Comparison of ENCODE assay signal across 18 cellular contexts in the genomic region with DNA sequence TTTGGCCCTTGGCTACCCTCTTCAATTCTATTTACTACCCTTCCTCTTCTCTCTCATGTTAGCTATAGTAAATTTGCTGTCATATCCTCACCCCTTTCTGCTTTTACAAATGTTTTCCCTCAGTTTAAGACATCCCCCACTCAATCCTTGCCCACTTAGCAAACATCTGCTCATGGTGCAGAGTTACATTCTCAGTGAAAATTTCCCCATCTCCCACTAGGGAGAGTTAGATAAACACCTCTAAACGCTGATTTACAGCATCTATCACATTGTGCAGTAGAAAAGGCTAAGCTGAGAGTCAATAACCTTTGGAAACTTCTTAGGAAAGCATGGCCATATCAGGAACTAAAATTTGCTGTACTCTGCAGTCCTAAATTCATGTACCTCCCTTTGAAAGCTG.
DNase-seq lines count a peak whose midpoint lies in the region; ATAC-seq, FAIRE-seq and TF ChIP-seq lines count a peak whose summit lies in the region.
"Had no signal": no experiment of that assay in that cellular context is flagged by ENCODE, and none has a peak within 500 bp of the region (broad histone marks: within the 10 kb centered on the region; RNA-seq: fewer than 3 reads in every experiment).

No MANE protein-coding gene starts in this region.

- H3K4me2 ChIP-seq in A549 (peak overlapping the region; percentile 85), smooth muscle cell (no peak overlapping the region)

- in situ Hi-C loops in GM13976 (cut with MboI; ENCODE audit: low sequenced_read_pairs, unreplicated experiment), result no loop called here

- 3% methylated on average over 1 of the region's 1 CpG for WGBS in A549 (ENCODE audit: missing lambda C conversion rate)
- WGBS in smooth muscle cell (ENCODE audit: low lambda C conversion rate), result 62% methylated on average over 1 of the region's 1 CpG
- WGBS in heart left ventricle, 4 donors, result 36 to 44% (median 40%) methylated on average over 1 of the region's 1 CpG

- H3K36me3 ChIP-seq in HUES6 (ENCODE audit: control insufficient read depth, insufficient read depth, low read length) (no peaks in the 10 kb centered on the region), iPS-20b (ENCODE audit: insufficient read depth, low read depth, low read length) (no peaks in the 10 kb centered on the region), smooth muscle cell (ENCODE audit: low read depth) (no peaks in the 10 kb centered on the region), heart left ventricle (no peaks in the 10 kb centered on the region)
- H3K36me3 ChIP-seq: gastroesophageal sphincter, lower lobe of right lung, stomach, vagina had no signal

- peak in 1 of 2 experiments; percentile 56 for DNase-seq in A549 (ENCODE audit: low read depth in 1 of 2, low spot score in 1 of 2)
- peak; percentile 23 to 49 for DNase-seq in SHP77 (lab: John Stamatoyannopoulos, UW)
- DNase-seq in GM13976 (ENCODE audit: low spot score), result no peak
- no peak for DNase-seq in smooth muscle cell (lab: John Stamatoyannopoulos, UW; ENCODE audit: unreplicated experiment)
- DNase-seq in heart left ventricle, result no peak
- DNase-seq in activated CD4-positive, alpha-beta T cell treated with anti-CD3 and anti-CD28 coated beads, Interleukin-2, amount 50 U/mL, for 4 hours, result no peak
- DNase-seq: activated CD8-positive, alpha-beta memory T cell treated with anti-CD3 and anti-CD28 coated beads for 24 hours; amniotic stem cell; lower lobe of right lung; natural killer cell; NCI-H2029; RPMI8226; stomach; T-cell had no signal

- H3K27ac ChIP-seq in A549 (peak overlapping the region; percentile 90 to 94), HUES6 (ENCODE audit: low read depth, low read length) (0 out of 2 replicates have a peak overlapping the region, but pooled peaks have one; percentile 45), iPS-20b (ENCODE audit: low read length) (peak overlapping the region; percentile 57), smooth muscle cell (ENCODE audit: low read depth) (no peak overlapping the region), heart left ventricle (no peak overlapping the region)
- H3K27ac ChIP-seq: gastroesophageal sphincter, lower lobe of right lung, stomach, vagina had no signal

- no peak overlapping the region for H3K9ac ChIP-seq in HUES6 (ENCODE audit: low read length)
- peak overlapping the region; percentile 60; the same call in 1 of the 2 replicates for H3K9ac ChIP-seq in iPS-20b (ENCODE audit: low read depth, low read length)
- no peak overlapping the region for H3K9ac ChIP-seq in smooth muscle cell (ENCODE audit: low read depth)

- POLR2A ChIA-PET in A549 (lab: Yijun Ruan, JAX), result no interaction called here

- no peaks in the 10 kb centered on the region for H3K27me3 ChIP-seq in HUES6 (ENCODE audit: control insufficient read depth, insufficient read depth, low read length)
- H3K27me3 ChIP-seq in iPS-20b (ENCODE audit: insufficient read depth, low read length), result no peaks in the 10 kb centered on the region
- H3K27me3 ChIP-seq in smooth muscle cell (ENCODE audit: low read depth), result no peaks in the 10 kb centered on the region
- no peaks in the 10 kb centered on the region for H3K27me3 ChIP-seq in heart left ventricle
- H3K27me3 ChIP-seq: gastroesophageal sphincter, stomach, vagina had no signal

- H3K79me2 ChIP-seq in smooth muscle cell (ENCODE audit: low read depth), result peaks cover 10% of the 10 kb centered on the region

- peaks cover 11% of the 10 kb centered on the region for H3F3A ChIP-seq in smooth muscle cell (ENCODE audit: low read depth)

- no peaks in the 10 kb centered on the region for H3K9me3 ChIP-seq in A549
- no peaks in the 10 kb centered on the region for H3K9me3 ChIP-seq in HUES6 (ENCODE audit: control insufficient read depth, insufficient read depth, low read depth, low read length)
- H3K9me3 ChIP-seq in iPS-20b (ENCODE audit: insufficient read depth, low read depth, low read length), result no peaks in the 10 kb centered on the region
- H3K9me3 ChIP-seq in smooth muscle cell (replicated peaks; ENCODE audit: low read depth), result no peaks in the 10 kb centered on the region
- no peaks in the 10 kb centered on the region for H3K9me3 ChIP-seq in heart left ventricle
- H3K9me3 ChIP-seq: gastroesophageal sphincter, lower lobe of right lung, stomach, vagina had no signal

- TF ChIP-seq CTCF in A549 (IDR thresholded peaks at IDR 0.05) (no peak), GM13976 (IDR thresholded peaks at IDR 0.05; ENCODE audit: borderline replicate concordance, control extremely low read depth, extremely low read depth, insufficient read depth, missing control alignments) (no peak), smooth muscle cell (IDR thresholded peaks at IDR 0.05; ENCODE audit: borderline replicate concordance, insufficient read depth, poor library complexity, severe bottlenecking) (no peak), heart left ventricle (IDR thresholded peaks at IDR 0.05) (no peak)

- peaks cover 96% of the 10 kb centered on the region for H3K4me1 ChIP-seq in A549
- peaks cover 62% of the 10 kb centered on the region for H3K4me1 ChIP-seq in HUES6 (ENCODE audit: control insufficient read depth, insufficient read depth, low read length)
- H3K4me1 ChIP-seq in iPS-20b (ENCODE audit: insufficient read depth, low read length), result peaks cover 66% of the 10 kb centered on the region
- H3K4me1 ChIP-seq in smooth muscle cell (ENCODE audit: low read depth), result peaks cover 31% of the 10 kb centered on the region
- H3K4me1 ChIP-seq in heart left ventricle, result peaks cover 5 to 84% (median 32%) of the 10 kb centered on the region in 12 donors

- H3K4me3 ChIP-seq in A549 (no peak overlapping the region), HUES6 (ENCODE audit: low read depth, low read length) (no peak overlapping the region), iPS-20b (ENCODE audit: low read length) (no peak overlapping the region), smooth muscle cell (no peak overlapping the region), heart left ventricle (no peak overlapping the region)
- H3K4me3 ChIP-seq: gastroesophageal sphincter, lower lobe of right lung, stomach, vagina had no signal

- no peak for TF ChIP-seq POLR2A in A549 (IDR thresholded peaks at IDR 0.05; ENCODE audit: low read length)
- TF ChIP-seq POLR2A in heart left ventricle (IDR thresholded peaks at IDR 0.05), result no peak

- CTCF ChIA-PET in A549 (lab: Yijun Ruan, JAX), result interaction anchor here (0.7 to 1.4 kb wide), 3 partner anchors 119 to 269 kb away, joined by 3 to 7 read pairs (median 3); no protein-coding TSS in a partner anchor

- no peak overlapping the region for H2AFZ ChIP-seq in smooth muscle cell (ENCODE audit: low read depth)

- peaks cover 7% of the 10 kb centered on the region for H4K20me1 ChIP-seq in smooth muscle cell (ENCODE audit: low read depth)

- TF ChIP-seq RAD21 in A549 (conservative IDR thresholded peaks at IDR 0.05 in 1 of 2, IDR thresholded peaks at IDR 0.05 in 1 of 2), result peak; percentile 27 to 42; a peak in 3 of 5 replicates

- ATAC-seq in A549 (no peak), heart left ventricle (no peak)
- ATAC-seq: gastroesophageal sphincter, lower lobe of right lung, natural killer cell, T-cell had no signal

- intact Hi-C loops in heart left ventricle (cut with DNase I), result loop anchor here in 1 of 10 donors (10.0 kb wide), 1 partner anchor 63 kb away; no protein-coding TSS in a partner anchor

- peak; percentile 49 for FAIRE-seq in A549 (lab: Jason Lieb, UNC)

- TF ChIP-seq EP300 in A549 (IDR thresholded peaks at IDR 0.05), result no peak

TF ChIP-seq in A549, 52 proteins besides CTCF, POLR2A, EP300 and RAD21:
- TF ChIP-seq NR3C1 (IDR thresholded peaks at IDR 0.05) (no peak), HEYL (CRISPR knock-in tag; IDR thresholded peaks at IDR 0.05) (no peak), HOXB13 (CRISPR knock-in tag; IDR thresholded peaks at IDR 0.05; ENCODE audit: low read depth) (no peak), CEBPB (IDR thresholded peaks at IDR 0.05) (peak in 1 of 2 experiments; percentile 28; a peak in 1 of 4 replicates), PHF8 (IDR thresholded peaks at IDR 0.05; ENCODE audit: borderline replicate concordance, low read depth) (no peak), JUNB (IDR thresholded peaks at IDR 0.05) (no peak), FOSB (CRISPR knock-in tag; IDR thresholded peaks at IDR 0.05) (no peak), GATA3 (IDR thresholded peaks at IDR 0.05; ENCODE audit: borderline replicate concordance) (peak; percentile 57), RARB (CRISPR knock-in tag; IDR thresholded peaks at IDR 0.05) (no peak), SMC3 (IDR thresholded peaks at IDR 0.05) (no peak), HDAC2 (IDR thresholded peaks at IDR 0.05) (no peak), RFX5 (IDR thresholded peaks at IDR 0.05) (no peak)
- TF ChIP-seq, protein P1, sequence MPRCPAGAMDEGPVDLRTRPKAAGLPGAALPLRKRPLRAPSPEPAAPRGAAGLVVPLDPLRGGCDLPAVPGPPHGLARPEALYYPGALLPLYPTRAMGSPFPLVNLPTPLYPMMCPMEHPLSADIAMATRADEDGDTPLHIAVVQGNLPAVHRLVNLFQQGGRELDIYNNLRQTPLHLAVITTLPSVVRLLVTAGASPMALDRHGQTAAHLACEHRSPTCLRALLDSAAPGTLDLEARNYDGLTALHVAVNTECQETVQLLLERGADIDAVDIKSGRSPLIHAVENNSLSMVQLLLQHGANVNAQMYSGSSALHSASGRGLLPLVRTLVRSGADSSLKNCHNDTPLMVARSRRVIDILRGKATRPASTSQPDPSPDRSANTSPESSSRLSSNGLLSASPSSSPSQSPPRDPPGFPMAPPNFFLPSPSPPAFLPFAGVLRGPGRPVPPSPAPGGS (IDR thresholded peaks at IDR 0.05), result no peak
- TF ChIP-seq, protein P2, sequence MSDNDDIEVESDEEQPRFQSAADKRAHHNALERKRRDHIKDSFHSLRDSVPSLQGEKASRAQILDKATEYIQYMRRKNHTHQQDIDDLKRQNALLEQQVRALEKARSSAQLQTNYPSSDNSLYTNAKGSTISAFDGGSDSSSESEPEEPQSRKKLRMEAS (IDR thresholded peaks at IDR 0.05), result no peak

Comparison
In these comparisons a context has a peak if more than half of its experiments do, and no peak if none do; other contexts are left out.
1. DNase-seq: peak in SHP77 (2 of 2); none in GM13976 (single experiment), smooth muscle cell (single experiment), heart left ventricle (0 of 5) and activated CD4-positive, alpha-beta T cell treated with anti-CD3 and anti-CD28 coated beads, Interleukin-2, amount 50 U/mL, for 4 hours (0 of 2).
2. H3K27ac ChIP-seq: peak in A549 (2 of 2), HUES6 (single experiment) and iPS-20b (single experiment); none in smooth muscle cell (single experiment) and heart left ventricle (0 of 12).